ENCODE assay signal across 8 cellular contexts in genomic region chr11:94134651-94135512, GRCh38. TPM values are rescaled to one million over a fixed set of nuclear protein-coding genes. Genes with fewer than 3 reads are reported as not detected.
DNase-seq lines count a peak whose midpoint lies in the region; ATAC-seq, FAIRE-seq and TF ChIP-seq lines count a peak whose summit lies in the region.

No MANE protein-coding gene starts in this region.

- H3K36me3 ChIP-seq in pancreas: no peaks in the 10 kb centered on the region

- ATAC-seq in HG02610 (IDR thresholded peaks at IDR 0.05; ENCODE audit: unreplicated experiment): peak; percentile 83
- ATAC-seq in T-helper 17 cell: peak; percentile 27
- peak; percentile 51 to 82 (median 68) for ATAC-seq in pancreas
- ATAC-seq in HG03520 (IDR thresholded peaks at IDR 0.05; ENCODE audit: unreplicated experiment): no peak

- no peak for TF ChIP-seq CTCF in pancreas (IDR thresholded peaks at IDR 0.05)

- intact Hi-C loops in pancreas (cut with DNase I): no loop called here

- peaks cover 0 to 30% (median 0%) of the 10 kb centered on the region in 3 donors for H3K4me1 ChIP-seq in pancreas

- H3K4me1 Mint-ChIP-seq in T-helper 17 cell: peaks cover 37% of the 10 kb centered on the region

- H3K4me3 ChIP-seq in pancreas: no peak overlapping the region

- H3K27ac ChIP-seq in pancreas: peak overlapping the region in 2 of 4 donors; percentile 57 to 61

- H3K27me3 ChIP-seq in pancreas: no peaks in the 10 kb centered on the region

- H3K27me3 Mint-ChIP-seq in T-helper 17 cell: no peaks in the 10 kb centered on the region

- FAIRE-seq in GM12892 (lab: Jason Lieb, UNC): peak; percentile 74
- no peak for FAIRE-seq in pancreas (lab: Jason Lieb, UNC)

- no peak for DNase-seq in GM12892 (ENCODE audit: insufficient read length)
- no peak for DNase-seq in T-helper 17 cell
- DNase-seq in fibroblast of gingiva (ENCODE audit: low read depth): peak; percentile 87
- peak in 4 of 6 donors; percentile 24 to 61 (median 50) for DNase-seq in pancreas
- DNase-seq in NCI-H2171 treated with DMSO at 0.1 percent for 48 hours (lab: John Stamatoyannopoulos, UW): no peak
- no peak for DNase-seq in NCI-H510A (lab: John Stamatoyannopoulos, UW)

- H3K9me3 ChIP-seq in T-helper 17 cell (ENCODE audit: control insufficient read depth, low read length, poor library complexity, severe bottlenecking) (no peaks in the 10 kb centered on the region), pancreas (no peaks in the 10 kb centered on the region)

- no peak for TF ChIP-seq POLR2A in GM12892 (IDR thresholded peaks at IDR 0.05; ENCODE audit: low read depth, low read length)

- no peak overlapping the region for H3K4me3 Mint-ChIP-seq in T-helper 17 cell

- WGBS in pancreas, 2 donors: 64 to 73% methylated on average over 9 to 10 of the region's 10 CpGs

- no peaks in the 10 kb centered on the region for H3K36me3 Mint-ChIP-seq in T-helper 17 cell (ENCODE audit: low read depth)

- peak overlapping the region; percentile 14 for H3K27ac Mint-ChIP-seq in T-helper 17 cell

RNA-seq across cellular contexts. Expression of gene PANX1, which starts 6.2 kb away (rescaled TPM):
- 9.6 TPM for polyA plus RNA-seq in GM12892 (2012; ENCODE audit: missing spikeins)
- total RNA-seq in T-helper 17 cell (10 to 100 TPM in 1 of 2 donors, 1 to 10 TPM in 1; 7.1 to 19.8 TPM), pancreas (10 to 100 TPM in 1 of 6 donors, 1 to 10 TPM in 5; 3.8 to 10.4 (median 5.7) TPM)
- polyA plus RNA-seq in pancreas: 1 to 10 TPM; 2.2 to 2.5 TPM

Comparison
In these comparisons a context has a peak if more than half of its experiments do, and no peak if none do; other contexts are left out.
1. DNase-seq: peak in fibroblast of gingiva (single experiment) and pancreas (4 of 6); none in GM12892 (single experiment), T-helper 17 cell (0 of 3), NCI-H2171 treated with DMSO at 0.1 percent for 48 hours (single experiment) and NCI-H510A (single experiment).